ENCODE assay signal across 9 cellular contexts in the genomic region with DNA sequence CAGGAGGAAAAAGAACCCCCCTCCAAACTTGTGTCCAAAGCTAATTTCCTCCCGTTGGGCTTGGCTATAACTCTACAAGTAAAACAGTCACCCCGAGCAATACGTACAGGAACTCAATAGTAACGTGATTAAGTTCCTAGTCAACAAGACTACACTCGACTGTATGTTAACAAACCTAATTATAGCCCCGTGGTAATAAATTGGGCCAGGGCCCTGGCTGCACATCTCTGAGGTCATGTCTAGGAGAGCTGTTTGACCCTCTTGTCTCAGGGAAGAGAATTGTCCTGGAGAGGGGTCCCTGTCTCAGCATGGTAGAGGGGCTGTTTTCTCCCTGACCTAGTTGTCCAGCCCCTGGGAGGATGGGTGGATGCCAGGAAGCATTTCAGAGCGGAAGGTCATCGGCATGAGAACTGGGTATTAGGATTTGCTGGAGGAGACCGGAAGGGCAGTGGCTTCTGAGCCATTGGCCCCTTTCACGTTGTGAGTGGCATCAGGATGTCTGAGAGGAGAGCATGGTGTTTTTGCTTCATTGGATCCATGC.
DNase-seq lines count a peak whose midpoint lies in the region; ATAC-seq lines count a peak whose summit lies in the region.
"Had no signal": no experiment of that assay in that cellular context is flagged by ENCODE, and none has a peak within 500 bp of the region (broad histone marks: within the 10 kb centered on the region; RNA-seq: fewer than 3 reads in every experiment).

No MANE protein-coding gene starts in this region.

- no peak overlapping the region for H2AK5ac ChIP-seq in trophoblast cell (ENCODE audit: low read length)

- no peak overlapping the region for H4K12ac ChIP-seq in trophoblast cell (ENCODE audit: low read depth, low read length)

- peak overlapping the region; percentile 75 for H3K4me2 ChIP-seq in trophoblast cell (ENCODE audit: low read length)

- H3K79me1 ChIP-seq in trophoblast cell (ENCODE audit: low read length): peaks cover 12% of the 10 kb centered on the region

- no peak overlapping the region for H2BK5ac ChIP-seq in trophoblast cell (ENCODE audit: low read depth, low read length, poor library complexity)

- peak overlapping the region; percentile 1 for H4K91ac ChIP-seq in trophoblast cell (ENCODE audit: low read depth, low read length)

- H3K4ac ChIP-seq in trophoblast cell (ENCODE audit: low read depth, low read length): no peak overlapping the region

- no peak overlapping the region for H3K27ac ChIP-seq in trophoblast cell (ENCODE audit: low read depth, low read length)

- no peaks in the 10 kb centered on the region for H3K79me2 ChIP-seq in trophoblast cell (ENCODE audit: control insufficient read depth, insufficient read depth, low read length, poor library complexity)

- no peak overlapping the region for H3K9ac ChIP-seq in trophoblast cell (ENCODE audit: low read length)

- peak; percentile 55 for ATAC-seq in Right ventricle myocardium superior (ENCODE audit: poor library complexity)

- H3K4me3 ChIP-seq in trophoblast cell (ENCODE audit: low read depth, low read length): no peak overlapping the region

- no peaks in the 10 kb centered on the region for H3K36me3 ChIP-seq in trophoblast cell (ENCODE audit: control insufficient read depth in 1 of 2, insufficient read depth in 2 of 2, low read length in 2 of 2)

- H2BK120ac ChIP-seq in trophoblast cell (ENCODE audit: insufficient read depth, low read length, poor library complexity): no peak overlapping the region

- no peak overlapping the region for H3K18ac ChIP-seq in trophoblast cell (ENCODE audit: low read length)

- peak; percentile 6 for DNase-seq in CD1c-positive myeloid dendritic cell (ENCODE audit: extremely low spot score)
- peak; percentile 62 for DNase-seq in SHP77 treated with DMSO at 0.1 percent for 48 hours (lab: John Stamatoyannopoulos, UW)
- no peak for DNase-seq in Right ventricle myocardium superior
- no peak for DNase-seq in trophoblast cell
- no peak for DNase-seq in germinal center (ENCODE audit: low spot score)
- DNase-seq in NCI-H510A (lab: John Stamatoyannopoulos, UW): no peak
- DNase-seq in glomerular visceral epithelial cell (ENCODE audit: extremely low spot score): no peak
- no peak for DNase-seq in OCI-M2 (lab: John Stamatoyannopoulos, UW; ENCODE audit: unreplicated experiment)
- DNase-seq: activated CD8-positive, alpha-beta T cell treated with anti-CD3 and anti-CD28 coated beads, Interleukin-2, amount 10 ng/mL, durations not matched to agents 7 days and 5 days had no signal

- intact Hi-C loops in Right ventricle myocardium superior (cut with DNase I): no loop called here

- H3K9me3 ChIP-seq in trophoblast cell (ENCODE audit: insufficient read depth, low read depth, low read length): peaks cover 4% of the 10 kb centered on the region

- no peak overlapping the region for H4K8ac ChIP-seq in trophoblast cell (ENCODE audit: low read depth, low read length)

- H3K27me3 ChIP-seq in trophoblast cell (ENCODE audit: insufficient read depth, low read length): no peaks in the 10 kb centered on the region

- H3K14ac ChIP-seq in trophoblast cell (ENCODE audit: low read length): peak overlapping the region; percentile 2

- H3K4me1 ChIP-seq in trophoblast cell (ENCODE audit: control insufficient read depth in 1 of 2, insufficient read depth in 2 of 2, low read length in 2 of 2): peaks cover 13 to 21% of the 10 kb centered on the region in 2 experiments

- no CpG with 5 or more reads among the region's 10 CpGs for WGBS in trophoblast cell (ENCODE audit: extremely low coverage, insufficient coverage, insufficient read length)

- H2AFZ ChIP-seq in trophoblast cell (ENCODE audit: insufficient read depth, low read length, poor library complexity): no peak overlapping the region

- H2BK12ac ChIP-seq in trophoblast cell (ENCODE audit: low read length): no peak overlapping the region

- no peak overlapping the region for H3K23ac ChIP-seq in trophoblast cell (ENCODE audit: low read length)

Comparison
In these comparisons a context has a peak if more than half of its experiments do, and no peak if none do; other contexts are left out.
1. DNase-seq: peak in CD1c-positive myeloid dendritic cell (single experiment) and SHP77 treated with DMSO at 0.1 percent for 48 hours (single experiment); none in Right ventricle myocardium superior (single experiment), trophoblast cell (0 of 2), germinal center (single experiment), NCI-H510A (single experiment), glomerular visceral epithelial cell (single experiment) and OCI-M2 (single experiment).